Comparison of ENCODE assay signal across 8 cellular contexts in genomic region chr15:74461847-74462511, GRCh38. TPM values are rescaled to one million over a fixed set of nuclear protein-coding genes. Genes with fewer than 3 reads are reported as not detected.
DNase-seq lines count a peak whose midpoint lies in the region; ATAC-seq, FAIRE-seq and TF ChIP-seq lines count a peak whose summit lies in the region.

No MANE protein-coding gene starts in this region.

- H2AFZ ChIP-seq in GM23248: peak overlapping the region; percentile 95

- 0 out of 2 replicates have a peak, but pooled peaks cover 4% of the 10 kb centered on the region for H3K4me1 ChIP-seq in GM23248 (ENCODE audit: insufficient read depth)
- peaks cover 10 to 29% (median 18%) of the 10 kb centered on the region in 3 donors for H3K4me1 ChIP-seq in esophagus squamous epithelium
- H3K4me1 ChIP-seq in gastrocnemius medialis: peaks cover 22 to 24% of the 10 kb centered on the region in 2 donors

- H3F3A ChIP-seq in GM23248 (ENCODE audit: insufficient read depth): peaks cover 4% of the 10 kb centered on the region; the same call in 1 of the 2 replicates

- H3K4me3 ChIP-seq in GM23248 (peak overlapping the region; percentile 83), esophagus squamous epithelium (peak overlapping the region; percentile 82 to 91 (median 86)), gastrocnemius medialis (peak overlapping the region; percentile 64 to 86 (median 74))

- peaks cover 33% of the 10 kb centered on the region for H3K79me2 ChIP-seq in GM23248 (ENCODE audit: insufficient read depth)

- no peaks in the 10 kb centered on the region for H4K20me1 ChIP-seq in GM23248 (ENCODE audit: insufficient read depth)

- H3K27ac ChIP-seq in GM23248 (peak overlapping the region; percentile 79), esophagus squamous epithelium (peak overlapping the region; percentile 75 to 91 (median 88)), gastrocnemius medialis (peak overlapping the region; percentile 87 to 99 (median 92))

- FAIRE-seq in RCC 7860 (lab: Jason Lieb, UNC): no peak

- no peaks in the 10 kb centered on the region for H3K9me3 ChIP-seq in GM23248 (ENCODE audit: low read depth)
- H3K9me3 ChIP-seq in esophagus squamous epithelium: no peaks in the 10 kb centered on the region
- no peaks in the 10 kb centered on the region for H3K9me3 ChIP-seq in gastrocnemius medialis

- H3K36me3 ChIP-seq in GM23248 (ENCODE audit: low read depth) (no peaks in the 10 kb centered on the region), esophagus squamous epithelium (peaks cover 0 to 32% (median 0%) of the 10 kb centered on the region in 3 donors), gastrocnemius medialis (peaks cover 0 to 9% of the 10 kb centered on the region in 2 donors)

- no peak for TF ChIP-seq CTCF in esophagus squamous epithelium (IDR thresholded peaks at IDR 0.05)
- no peak for TF ChIP-seq CTCF in gastrocnemius medialis (IDR thresholded peaks at IDR 0.05 in 4 of 5, conservative IDR thresholded peaks at IDR 0.05 in 1 of 5)
- no peak for TF ChIP-seq CTCF in GM10266 (IDR thresholded peaks at IDR 0.05; ENCODE audit: control insufficient read depth, insufficient read depth, low read depth, missing control alignments)

- H3K9me2 ChIP-seq in GM23248 (ENCODE audit: insufficient read depth): no peaks in the 10 kb centered on the region

- H3K4me2 ChIP-seq in GM23248 (ENCODE audit: unreplicated experiment): peak overlapping the region; percentile 97

- in situ Hi-C loops in GM23248 (cut with MboI): no loop called here
- in situ Hi-C loops in gastrocnemius medialis (cut with MboI; ENCODE audit: low sequenced_read_pairs in 4 of 4): loop anchor here in 1 of 4 donors (25.0 kb wide), 2 partner anchors 150 to 475 kb away; partner anchors contain the start of genes CLK3, PML and STOML1

- DNase-seq in GM23248: peak; percentile 27
- peak; percentile 15 for DNase-seq in RCC 7860 (ENCODE audit: low spot score)
- no peak for DNase-seq in esophagus squamous epithelium (lab: John Stamatoyannopoulos, UW)
- DNase-seq in gastrocnemius medialis: no peak
- DNase-seq in activated effector memory CD4-positive, alpha-beta T cell treated with Interleukin-2 at 50 U/mL for 16 hours: no peak
- DNase-seq in SIG-M5 (lab: John Stamatoyannopoulos, UW): no peak
- no peak for DNase-seq in GM10266 (ENCODE audit: extremely low spot score)

- peak overlapping the region; percentile 86 for H3K9ac ChIP-seq in GM23248

- ATAC-seq in gastrocnemius medialis (peak in 1 of 2 donors; percentile 23), GM18498 (IDR thresholded peaks at IDR 0.05; ENCODE audit: unreplicated experiment) (no peak)

- no peaks in the 10 kb centered on the region for H3K27me3 ChIP-seq in GM23248 (replicated peaks; ENCODE audit: insufficient read depth)
- H3K27me3 ChIP-seq in esophagus squamous epithelium: no peaks in the 10 kb centered on the region
- H3K27me3 ChIP-seq in gastrocnemius medialis: no peaks in the 10 kb centered on the region

- intact Hi-C loops in esophagus squamous epithelium (cut with DNase I) (no loop called here), gastrocnemius medialis (cut with DNase I; ENCODE audit: low total_unique reads) (loop anchor here (1.0 to 10.0 kb wide), 4 partner anchors 9 to 467 kb away; partner anchors contain the start of genes ARID3B, CLK3, PML and STOML1)

- WGBS in GM23248 (ENCODE audit: low coverage in 1 of 2, low lambda C conversion rate in 2 of 2, missing lambda C conversion rate in 2 of 2), 2 experiments: 28 to 36% methylated on average over 8 of the region's 8 CpGs
- WGBS in esophagus squamous epithelium, 2 donors: 17 to 20% methylated on average over 8 of the region's 8 CpGs

- TF ChIP-seq POLR2A in esophagus squamous epithelium (IDR thresholded peaks at IDR 0.05) (no peak), gastrocnemius medialis (IDR thresholded peaks at IDR 0.05) (no peak)

RNA-seq across cellular contexts. Expression of gene UBL7, which starts 1.0 kb away (rescaled TPM):
- 70.4 and 74.2 TPM in 2 replicates for total RNA-seq in GM23248 (2014; rRNA removed; shearing (Covaris generic))
- 78.6 and 79.1 TPM in 2 replicates for polyA plus RNA-seq in GM23248 (2016; fragmentation: Nextera tagmentation; extraction: Ambion mirVana)
- total RNA-seq in esophagus squamous epithelium (10 to 100 TPM; 31.2 to 44.0 (median 35.2) TPM), gastrocnemius medialis (100 to 1,000 TPM in 1 of 4 donors, 10 to 100 TPM in 3; 66.4 to 139 (median 83.2) TPM)

RNA-seq across cellular contexts. Expression of gene SEMA7A, which starts 28.2 kb away (rescaled TPM):
- 132 and 151 TPM in 2 replicates for total RNA-seq in GM23248 (2014; rRNA removed; shearing (Covaris generic))
- polyA plus RNA-seq in GM23248 (2016; fragmentation: Nextera tagmentation; extraction: Ambion mirVana): 41.2 and 42.3 TPM in 2 replicates
- 1 to 10 TPM; 1.2 to 7.5 (median 2.9) TPM for total RNA-seq in esophagus squamous epithelium
- total RNA-seq in gastrocnemius medialis: 1 to 10 TPM in 3 of 4 donors, under 1 TPM in 1; 0.51 to 2.7 (median 2.4) TPM

Comparison
In these comparisons a context has a peak if more than half of its experiments do, and no peak if none do; other contexts are left out.
1. DNase-seq: peak in GM23248 (single experiment) and RCC 7860 (single experiment); none in esophagus squamous epithelium (single experiment), gastrocnemius medialis (0 of 2), activated effector memory CD4-positive, alpha-beta T cell treated with Interleukin-2 at 50 U/mL for 16 hours (single experiment), SIG-M5 (single experiment) and GM10266 (single experiment).
2. RNA of gene SEMA7A, which starts 28.2 kb away (total RNA-seq): 132 to 151 TPM in GM23248; 1.2 to 7.5 TPM in esophagus squamous epithelium and 0.51 to 2.7 TPM in gastrocnemius medialis; every median in the first group is over 10 times any median in the second.
3. Peak in every context shown above with its lines, with median percentiles within 50 percentile points of each other: H3K27ac ChIP-seq and H3K4me3 ChIP-seq.